1 cellular context compared by ENCODE assay signal in the genomic region with DNA sequence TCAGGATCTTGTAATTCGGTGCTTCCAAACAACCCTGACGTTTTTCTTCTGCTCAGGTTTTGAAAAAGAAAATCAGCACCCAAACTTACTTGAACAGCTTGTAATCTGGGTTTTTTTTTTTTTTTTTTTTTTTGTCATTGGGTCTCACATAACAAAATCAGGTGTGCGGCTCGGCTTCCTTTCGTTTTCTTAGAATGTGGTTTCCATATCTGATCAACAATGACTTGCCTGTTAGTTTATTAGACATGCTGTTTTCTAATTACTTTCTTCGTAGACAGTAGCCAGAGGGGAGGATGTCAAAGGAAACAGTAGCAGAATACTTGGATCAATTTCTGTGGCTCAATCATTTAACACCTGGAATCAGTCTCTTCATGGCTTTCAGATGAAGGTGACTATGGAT.
TF ChIP-seq lines count a peak whose summit lies in the region.

No MANE protein-coding gene starts in this region.

TF ChIP-seq in H1, 55 proteins besides CTCF, POLR2A, EP300 and RAD21:
- TF ChIP-seq SP2 (IDR thresholded peaks at IDR 0.05; ENCODE audit: low read length) = no peak
- no peak for TF ChIP-seq CEBPB (IDR thresholded peaks at IDR 0.05; ENCODE audit: low read depth, low read length)
- no peak for TF ChIP-seq CBX5 (IDR thresholded peaks at IDR 0.05; ENCODE audit: low read depth, low read length)
- TF ChIP-seq SRF (IDR thresholded peaks at IDR 0.05; ENCODE audit: low read depth, low read length) = no peak
- TF ChIP-seq KDM5A (IDR thresholded peaks at IDR 0.05; ENCODE audit: low read length) = no peak
- TF ChIP-seq TCF12 (IDR thresholded peaks at IDR 0.05; ENCODE audit: low read depth, low read length) = no peak
- no peak for TF ChIP-seq SIN3A (conservative IDR thresholded peaks at IDR 0.05 in 1 of 2, IDR thresholded peaks at IDR 0.05 in 1 of 2; ENCODE audit: low read depth in 1 of 2, low read length in 2 of 2)
